In the genomic region with DNA sequence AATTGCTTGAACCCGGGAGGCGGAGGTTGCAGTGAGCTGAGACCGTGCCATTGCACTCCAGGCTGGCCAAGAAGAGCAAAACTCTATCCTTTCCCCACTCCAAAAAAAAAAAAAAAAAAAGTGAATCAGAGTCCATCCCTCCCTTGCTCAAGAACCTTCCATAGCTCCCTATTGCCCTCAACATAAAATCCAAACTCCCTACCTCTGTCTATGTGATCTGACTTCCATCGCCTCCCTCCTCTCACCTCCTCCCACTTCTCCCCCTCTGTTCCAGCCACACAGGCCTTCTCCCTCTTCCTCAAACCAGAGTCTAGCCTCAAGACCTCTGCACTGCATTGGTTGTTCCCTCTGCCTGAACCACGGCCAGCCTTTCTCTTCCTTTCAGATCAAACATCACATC, we compare ENCODE assay signal across 2 cellular contexts.
TF ChIP-seq lines count a peak whose summit lies in the region.

No MANE protein-coding gene starts in this region.

TF ChIP-seq in HCT116, 20 proteins besides CTCF, POLR2A, EP300 and RAD21:
- no peak for TF ChIP-seq SP1 (IDR thresholded peaks at IDR 0.05; ENCODE audit: low read depth)
- TF ChIP-seq EZH2phosphoT487 (IDR thresholded peaks at IDR 0.05; ENCODE audit: borderline replicate concordance), result no peak
- no peak for TF ChIP-seq CEBPB (IDR thresholded peaks at IDR 0.05; ENCODE audit: low read depth)
- no peak for TF ChIP-seq FOSL1 (IDR thresholded peaks at IDR 0.05; ENCODE audit: low read depth)
- TF ChIP-seq, protein P1, sequence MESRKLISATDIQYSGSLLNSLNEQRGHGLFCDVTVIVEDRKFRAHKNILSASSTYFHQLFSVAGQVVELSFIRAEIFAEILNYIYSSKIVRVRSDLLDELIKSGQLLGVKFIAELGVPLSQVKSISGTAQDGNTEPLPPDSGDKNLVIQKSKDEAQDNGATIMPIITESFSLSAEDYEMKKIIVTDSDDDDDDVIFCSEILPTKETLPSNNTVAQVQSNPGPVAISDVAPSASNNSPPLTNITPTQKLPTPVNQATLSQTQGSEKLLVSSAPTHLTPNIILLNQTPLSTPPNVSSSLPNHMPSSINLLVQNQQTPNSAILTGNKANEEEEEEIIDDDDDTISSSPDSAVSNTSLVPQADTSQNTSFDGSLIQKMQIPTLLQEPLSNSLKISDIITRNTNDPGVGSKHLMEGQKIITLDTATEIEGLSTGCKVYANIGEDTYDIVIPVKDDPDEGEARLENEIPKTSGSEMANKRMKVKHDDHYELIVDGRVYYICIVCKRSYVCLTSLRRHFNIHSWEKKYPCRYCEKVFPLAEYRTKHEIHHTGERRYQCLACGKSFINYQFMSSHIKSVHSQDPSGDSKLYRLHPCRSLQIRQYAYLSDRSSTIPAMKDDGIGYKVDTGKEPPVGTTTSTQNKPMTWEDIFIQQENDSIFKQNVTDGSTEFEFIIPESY (IDR thresholded peaks at IDR 0.05; ENCODE audit: extremely low read depth, insufficient replicate concordance, low read length), result no peak
- TF ChIP-seq, protein P2, sequence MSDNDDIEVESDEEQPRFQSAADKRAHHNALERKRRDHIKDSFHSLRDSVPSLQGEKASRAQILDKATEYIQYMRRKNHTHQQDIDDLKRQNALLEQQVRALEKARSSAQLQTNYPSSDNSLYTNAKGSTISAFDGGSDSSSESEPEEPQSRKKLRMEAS (IDR thresholded peaks at IDR 0.05), result no peak
- no peak for TF ChIP-seq CBX3 (IDR thresholded peaks at IDR 0.05; ENCODE audit: low read depth)
- TF ChIP-seq TCF7L2 (IDR thresholded peaks at IDR 0.05; ENCODE audit: borderline replicate concordance, extremely low read depth, insufficient read depth, insufficient read length), result no peak

TF ChIP-seq in K562, 482 proteins besides CTCF, POLR2A, EP300 and RAD21 (continues in another document):
- TF ChIP-seq PTBP1 (IDR thresholded peaks at IDR 0.05; ENCODE audit: low read depth, low read length), result 0 out of 2 replicates have a peak, but pooled peaks have one; percentile 59
- no peak for TF ChIP-seq NCOA4 (IDR thresholded peaks at IDR 0.05; ENCODE audit: partially characterized antibody)
- TF ChIP-seq ZNF12 (CRISPR knock-in tag; IDR thresholded peaks at IDR 0.05), result no peak
- TF ChIP-seq ZKSCAN1 (IDR thresholded peaks at IDR 0.05; ENCODE audit: low read depth, low read length), result no peak
- no peak for TF ChIP-seq FOXJ3 (CRISPR knock-in tag; IDR thresholded peaks at IDR 0.05)
- no peak for TF ChIP-seq E2F3 (CRISPR knock-in tag; IDR thresholded peaks at IDR 0.05)
- no peak for TF ChIP-seq ZBTB8A (IDR thresholded peaks at IDR 0.05; ENCODE audit: partially characterized antibody)
- no peak for TF ChIP-seq KHSRP (IDR thresholded peaks at IDR 0.05)
- no peak for TF ChIP-seq CXXC5 (CRISPR knock-in tag; IDR thresholded peaks at IDR 0.05)
- TF ChIP-seq CEBPG (CRISPR knock-in tag; IDR thresholded peaks at IDR 0.05), result no peak
- TF ChIP-seq CEBPG (tag; conservative IDR thresholded peaks at IDR 0.05 in 1 of 2, IDR thresholded peaks at IDR 0.05 in 1 of 2), result no peak
- TF ChIP-seq ZNF76 (CRISPR knock-in tag; IDR thresholded peaks at IDR 0.05; ENCODE audit: borderline replicate concordance), result no peak
- no peak for TF ChIP-seq MGA (IDR thresholded peaks at IDR 0.05)
- no peak for TF ChIP-seq ESRRB (CRISPR knock-in tag; IDR thresholded peaks at IDR 0.05; ENCODE audit: borderline replicate concordance)
- peak; percentile 43 for TF ChIP-seq ARHGAP35 (IDR thresholded peaks at IDR 0.05; ENCODE audit: partially characterized antibody)
- no peak for TF ChIP-seq RBBP5 (IDR thresholded peaks at IDR 0.05; ENCODE audit: borderline replicate concordance, insufficient read depth, low read length, poor library complexity, severe bottlenecking)
- TF ChIP-seq BRD4 (IDR thresholded peaks at IDR 0.05), result no peak
- no peak for TF ChIP-seq NELFE (IDR thresholded peaks at IDR 0.05; ENCODE audit: insufficient read depth, insufficient read length)
- TF ChIP-seq XRCC5 (IDR thresholded peaks at IDR 0.05; ENCODE audit: low read depth, low read length), result no peak
- TF ChIP-seq PCBP2 (IDR thresholded peaks at IDR 0.05; ENCODE audit: low read depth, low read length, poor library complexity, severe bottlenecking), result no peak
- TF ChIP-seq MTA2 (IDR thresholded peaks at IDR 0.05; ENCODE audit: low read depth), result no peak
- no peak for TF ChIP-seq FOXP4 (CRISPR knock-in tag; IDR thresholded peaks at IDR 0.05; ENCODE audit: borderline replicate concordance)
- no peak for TF ChIP-seq SNAPC5 (CRISPR knock-in tag; IDR thresholded peaks at IDR 0.05)
- TF ChIP-seq KLF6 (CRISPR knock-in tag; IDR thresholded peaks at IDR 0.05; ENCODE audit: borderline replicate concordance), result no peak
- peak; percentile 86 for TF ChIP-seq ADNP (tag; IDR thresholded peaks at IDR 0.05)
- TF ChIP-seq PHF21A (IDR thresholded peaks at IDR 0.05; ENCODE audit: borderline replicate concordance, low read depth), result peak; percentile 54; the same call in 1 of the 2 replicates
- TF ChIP-seq DEAF1 (CRISPR knock-in tag; IDR thresholded peaks at IDR 0.05), result no peak
- no peak for TF ChIP-seq IFI16 (CRISPR knock-in tag; IDR thresholded peaks at IDR 0.05)
- TF ChIP-seq ELK3 (CRISPR knock-in tag; IDR thresholded peaks at IDR 0.05), result no peak
- no peak; a peak in 1 of 4 replicates for TF ChIP-seq ARNT (IDR thresholded peaks at IDR 0.05)
- TF ChIP-seq ZNF445 (CRISPR knock-in tag; IDR thresholded peaks at IDR 0.05; ENCODE audit: low read depth), result no peak
- no peak for TF ChIP-seq TAF9B (IDR thresholded peaks at IDR 0.05; ENCODE audit: partially characterized antibody)
- TF ChIP-seq U2AF1 (optimal IDR thresholded peaks at IDR 0.05; ENCODE audit: low read depth, low read length), result no peak
- TF ChIP-seq, protein P3, sequence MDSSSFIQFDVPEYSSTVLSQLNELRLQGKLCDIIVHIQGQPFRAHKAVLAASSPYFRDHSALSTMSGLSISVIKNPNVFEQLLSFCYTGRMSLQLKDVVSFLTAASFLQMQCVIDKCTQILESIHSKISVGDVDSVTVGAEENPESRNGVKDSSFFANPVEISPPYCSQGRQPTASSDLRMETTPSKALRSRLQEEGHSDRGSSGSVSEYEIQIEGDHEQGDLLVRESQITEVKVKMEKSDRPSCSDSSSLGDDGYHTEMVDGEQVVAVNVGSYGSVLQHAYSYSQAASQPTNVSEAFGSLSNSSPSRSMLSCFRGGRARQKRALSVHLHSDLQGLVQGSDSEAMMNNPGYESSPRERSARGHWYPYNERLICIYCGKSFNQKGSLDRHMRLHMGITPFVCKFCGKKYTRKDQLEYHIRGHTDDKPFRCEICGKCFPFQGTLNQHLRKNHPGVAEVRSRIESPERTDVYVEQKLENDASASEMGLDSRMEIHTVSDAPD (CRISPR knock-in tag; IDR thresholded peaks at IDR 0.05), result no peak
- no peak for TF ChIP-seq ZZZ3 (IDR thresholded peaks at IDR 0.05)
- no peak for TF ChIP-seq SMAD2 (IDR thresholded peaks at IDR 0.05; ENCODE audit: low read depth, low read length)
- no peak for TF ChIP-seq GATAD2A (IDR thresholded peaks at IDR 0.05)
- no peak for TF ChIP-seq ZNF217 (CRISPR knock-in tag; IDR thresholded peaks at IDR 0.05)
- TF ChIP-seq POLR3A (IDR thresholded peaks at IDR 0.05; ENCODE audit: borderline replicate concordance, extremely low read depth, insufficient read depth, insufficient read length), result no peak
- TF ChIP-seq PURB (CRISPR knock-in tag; IDR thresholded peaks at IDR 0.05; ENCODE audit: low read depth), result no peak
